23 cellular contexts compared by ENCODE assay signal in the genomic region with DNA sequence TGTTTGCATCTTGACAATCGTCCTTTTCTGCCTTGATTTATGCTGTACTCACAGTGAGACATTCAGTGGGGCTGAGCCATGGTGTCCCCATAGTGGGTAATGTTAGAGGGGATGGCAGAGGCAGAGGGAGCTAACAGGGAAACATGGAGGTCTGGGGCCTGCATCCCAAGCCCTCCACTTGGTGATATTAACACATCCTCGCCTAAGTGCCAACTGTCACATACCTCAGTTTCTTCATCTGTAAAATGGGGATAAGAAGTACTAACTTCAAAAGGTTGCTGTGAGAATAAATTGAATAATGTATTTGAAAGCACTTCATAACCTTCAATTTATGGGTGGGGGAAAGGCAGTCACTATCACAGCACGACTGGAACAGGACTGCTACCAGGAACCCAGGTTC. TPM values are rescaled to one million over a fixed set of nuclear protein-coding genes. Genes with fewer than 3 reads are reported as not detected.
"Had no signal": no experiment of that assay in that cellular context is flagged by ENCODE, and none has a peak within 500 bp of the region (broad histone marks: within the 10 kb centered on the region; RNA-seq: fewer than 3 reads in every experiment).

No MANE protein-coding gene starts in this region.

- H3K27me3 Mint-ChIP-seq: activated naive CD4-positive, alpha-beta T cell treated with anti-CD3 and anti-CD28 coated beads, Interleukin-2, amount 50 U/mL, for 24 hours; central memory CD8-positive, alpha-beta T cell; effector memory CD8-positive, alpha-beta T cell; naive thymus-derived CD8-positive, alpha-beta T cell; stimulated activated naive B cell treated with anti-CD40 and anti-IgM and Interleukin-4, amounts not matched to agents 10 μg/mL and 1 μg/mL and 100 μg/mL, for 72 hours had no signal

- H3K4me3 Mint-ChIP-seq: activated naive CD4-positive, alpha-beta T cell treated with anti-CD3 and anti-CD28 coated beads, Interleukin-2, amount 50 U/mL, for 24 hours; central memory CD8-positive, alpha-beta T cell; effector memory CD8-positive, alpha-beta T cell; immature natural killer cell; naive thymus-derived CD8-positive, alpha-beta T cell; neural progenitor cell; stimulated activated naive B cell treated with anti-CD40 and anti-IgM and Interleukin-4, amounts not matched to agents 10 μg/mL and 1 μg/mL and 100 μg/mL, for 72 hours; T-helper 1 cell treated with Interleukin-12 subunit alpha and Interleukin-12 subunit beta and Interleukin-4 antibody, amounts not matched to agents 30 μg/mL and 1 μg/mL, for 36 hours had no signal

- FAIRE-seq: astrocyte, colon, endothelial cell of umbilical vein, urothelium cell line had no signal

- DNase-seq: activated CD4-positive, CD25-positive, alpha-beta regulatory T cell treated with anti-CD3 and anti-CD28 coated beads, Interleukin-2, amount 50 U/mL, for 72 hours; effector memory CD8-positive, alpha-beta T cell; foreskin melanocyte; immature natural killer cell; kidney glomerular epithelial cell; left lung; naive thymus-derived CD8-positive, alpha-beta T cell; sigmoid colon; stimulated activated CD4-positive, alpha-beta T cell treated with anti-CD3 and anti-CD28 coated beads, Interleukin-15, amount 100 ng/mL, for 24 hours; stimulated activated naive B cell treated with anti-CD40 and anti-IgM and Interleukin-4, amounts not matched to agents 10 μg/mL and 1 μg/mL and 100 μg/mL, for 72 hours; transverse colon; WERI-Rb-1 had no signal

- H2AFZ ChIP-seq: hepatocyte, neural progenitor cell had no signal

- H3K9ac ChIP-seq: neural progenitor cell had no signal

- H3K27ac ChIP-seq: hepatocyte, left lung, neural progenitor cell, sigmoid colon, transverse colon, WERI-Rb-1 had no signal

- H3K27me3 ChIP-seq: hepatocyte, left lung, neural progenitor cell, sigmoid colon, transverse colon had no signal

- H3K4me1 Mint-ChIP-seq: immature natural killer cell, neural progenitor cell had no signal

- H3K4me2 ChIP-seq: hepatocyte, neural progenitor cell, smooth muscle cell had no signal

- H3K9me3 ChIP-seq: left lung, sigmoid colon, transverse colon had no signal

- H3K4me3 ChIP-seq: hepatocyte, left lung, neural progenitor cell, sigmoid colon, smooth muscle cell, transverse colon had no signal

- H3K9me3 Mint-ChIP-seq: activated naive CD4-positive, alpha-beta T cell treated with anti-CD3 and anti-CD28 coated beads, Interleukin-2, amount 50 U/mL, for 24 hours; central memory CD8-positive, alpha-beta T cell; effector memory CD8-positive, alpha-beta T cell; immature natural killer cell; naive thymus-derived CD8-positive, alpha-beta T cell; neural progenitor cell; stimulated activated naive B cell treated with anti-CD40 and anti-IgM and Interleukin-4, amounts not matched to agents 10 μg/mL and 1 μg/mL and 100 μg/mL, for 72 hours; T-helper 1 cell treated with Interleukin-12 subunit alpha and Interleukin-12 subunit beta and Interleukin-4 antibody, amounts not matched to agents 30 μg/mL and 1 μg/mL, for 36 hours had no signal

- H3K36me3 ChIP-seq: neural progenitor cell, WERI-Rb-1 had no signal

- ATAC-seq: effector memory CD8-positive, alpha-beta T cell; esophagus mucosa; left lung; naive thymus-derived CD8-positive, alpha-beta T cell; stimulated activated naive B cell treated with anti-CD40 and anti-IgM and Interleukin-4, amounts not matched to agents 10 μg/mL and 1 μg/mL and 100 μg/mL, for 72 hours had no signal

- H3K79me2 ChIP-seq: hepatocyte had no signal

- H3K27ac Mint-ChIP-seq: activated naive CD4-positive, alpha-beta T cell treated with anti-CD3 and anti-CD28 coated beads, Interleukin-2, amount 50 U/mL, for 24 hours; immature natural killer cell; neural progenitor cell; stimulated activated naive B cell treated with anti-CD40 and anti-IgM and Interleukin-4, amounts not matched to agents 10 μg/mL and 1 μg/mL and 100 μg/mL, for 72 hours; T-helper 1 cell treated with Interleukin-12 subunit alpha and Interleukin-12 subunit beta and Interleukin-4 antibody, amounts not matched to agents 30 μg/mL and 1 μg/mL, for 36 hours had no signal

- H3K4me1 ChIP-seq: left lung, neural progenitor cell, sigmoid colon, transverse colon had no signal

RNA-seq across cellular contexts. Expression of a gene that starts 36.3 kb away (rescaled TPM):
- total RNA-seq: sigmoid colon, smooth muscle cell, transverse colon had no signal
- polyA plus RNA-seq: immature natural killer cell, smooth muscle cell had no signal
